In the genomic region with DNA sequence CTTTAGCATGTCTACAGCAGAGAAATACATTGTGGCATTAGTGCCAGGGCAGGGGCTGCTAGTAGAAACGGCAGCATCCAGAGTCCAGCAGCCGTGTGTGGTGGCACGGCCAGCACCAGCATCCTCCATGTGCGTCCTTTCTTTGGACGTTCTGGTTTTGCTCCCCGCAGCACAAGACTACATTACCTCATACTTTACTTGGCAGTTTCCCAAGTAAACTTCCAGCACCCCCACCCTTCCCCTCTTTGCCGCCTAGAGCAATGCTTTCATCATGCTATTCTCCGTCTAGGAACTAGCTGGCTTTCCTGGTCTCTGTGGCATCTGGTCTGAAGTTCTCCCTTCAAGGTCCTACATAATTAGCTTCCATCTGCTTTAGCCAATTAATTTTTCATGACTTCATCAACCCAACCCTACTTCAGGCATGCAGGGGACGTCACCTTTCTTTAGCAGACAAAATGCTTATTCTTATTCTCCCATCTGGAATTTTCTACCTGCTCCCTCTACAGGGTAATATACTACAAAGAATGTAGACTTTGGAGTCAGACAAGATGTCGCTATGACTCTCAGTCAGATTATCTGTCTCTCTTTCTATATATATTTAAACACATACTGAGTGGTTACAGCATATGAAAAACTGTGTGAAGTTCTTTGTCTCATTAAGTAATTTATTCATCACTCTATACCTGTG, we compare ENCODE assay signal across 13 cellular contexts.
A peak's percentile ranks its signal among the peaks of the same experiment; 100 is the strongest.
DNase-seq lines count a peak whose midpoint lies in the region; ATAC-seq, FAIRE-seq and TF ChIP-seq lines count a peak whose summit lies in the region.
"Had no signal": no experiment of that assay in that cellular context is flagged by ENCODE, and none has a peak within 500 bp of the region (broad histone marks: within the 10 kb centered on the region; RNA-seq: fewer than 3 reads in every experiment).

No MANE protein-coding gene starts in this region.

- H3K36me3 Mint-ChIP-seq in MCF 10A (ENCODE audit: insufficient read depth, unreplicated experiment): no peaks in the 10 kb centered on the region

- no peaks in the 10 kb centered on the region for H3K9me3 ChIP-seq in breast epithelium
- no peaks in the 10 kb centered on the region for H3K9me3 ChIP-seq in aorta (ENCODE audit: control insufficient read depth, low read length)
- H3K9me3 ChIP-seq: testis had no signal

- H3K9me3 Mint-ChIP-seq in MCF 10A (ENCODE audit: unreplicated experiment): no peaks in the 10 kb centered on the region
- H3K9me3 Mint-ChIP-seq: activated CD4-positive, alpha-beta T cell treated with anti-CD3 and anti-CD28 coated beads, Interleukin-2, amount 10 ng/mL, durations not matched to agents 7 days and 5 days had no signal

- H3K36me3 ChIP-seq in breast epithelium: no peaks in the 10 kb centered on the region
- H3K36me3 ChIP-seq in bronchial epithelial cell (ENCODE audit: control insufficient read depth, insufficient read depth, low read length): no peaks in the 10 kb centered on the region
- H3K36me3 ChIP-seq in aorta (ENCODE audit: control insufficient read depth in 1 of 2, insufficient read depth in 2 of 2, low read length in 1 of 2): no peaks in the 10 kb centered on the region

- CTCF ChIA-PET in MCF 10A (lab: Yijun Ruan, JAX): interaction anchor here (0.6 to 1.1 kb wide), 4 partner anchors 8 to 353 kb away, joined by 3 to 6 read pairs (median 3); no protein-coding TSS in a partner anchor

- no peak overlapping the region for H3K27ac Mint-ChIP-seq in MCF 10A (ENCODE audit: low read depth, unreplicated experiment)
- H3K27ac Mint-ChIP-seq: activated CD4-positive, alpha-beta T cell treated with anti-CD3 and anti-CD28 coated beads, Interleukin-2, amount 10 ng/mL, durations not matched to agents 7 days and 5 days had no signal

- no peak overlapping the region for H3K4me3 Mint-ChIP-seq in MCF 10A (ENCODE audit: unreplicated experiment)
- H3K4me3 Mint-ChIP-seq: activated CD4-positive, alpha-beta T cell treated with anti-CD3 and anti-CD28 coated beads, Interleukin-2, amount 10 ng/mL, durations not matched to agents 7 days and 5 days had no signal

- no peak for FAIRE-seq in bronchial epithelial cell (lab: Jason Lieb, UNC)
- FAIRE-seq: colon had no signal

- TF ChIP-seq CTCF in MCF 10A (IDR thresholded peaks at IDR 0.05; ENCODE audit: unreplicated experiment) (no peak), breast epithelium (IDR thresholded peaks at IDR 0.05) (no peak), bronchial epithelial cell (IDR thresholded peaks at IDR 0.05; ENCODE audit: insufficient read depth, low read length, severe bottlenecking) (no peak)

- peak; percentile 29 for ATAC-seq in aorta (ENCODE audit: low FRiP score)

- intact Hi-C loops in MCF 10A (cut with micrococcal nuclease): no loop called here
- intact Hi-C loops in breast epithelium (cut with DNase I; ENCODE audit: low total_unique reads): no loop called here
- intact Hi-C loops in aorta (cut with DNase I): no loop called here

- H3K4me3 ChIP-seq in breast epithelium: no peak overlapping the region
- no peak overlapping the region for H3K4me3 ChIP-seq in bronchial epithelial cell (ENCODE audit: low read depth, low read length)
- no peak overlapping the region for H3K4me3 ChIP-seq in aorta (ENCODE audit: low read length in 2 of 2)
- H3K4me3 ChIP-seq: testis had no signal

- POLR2A ChIA-PET in MCF 10A (lab: Yijun Ruan, JAX): interaction anchor here (0.6 to 0.7 kb wide), 2 partner anchors 63 to 88 kb away, joined by 3 read pairs; no protein-coding TSS in a partner anchor

- H3K27me3 ChIP-seq in breast epithelium: no peaks in the 10 kb centered on the region
- no peaks in the 10 kb centered on the region for H3K27me3 ChIP-seq in bronchial epithelial cell (ENCODE audit: control insufficient read depth, insufficient read depth, low read length)
- H3K27me3 ChIP-seq in aorta (ENCODE audit: control insufficient read depth in 1 of 2, insufficient read depth in 2 of 2, low read length in 1 of 2): no peaks in the 10 kb centered on the region
- H3K27me3 ChIP-seq: testis had no signal

- DNase-seq in MCF 10A (ENCODE audit: unreplicated experiment) (peak; percentile 75), breast epithelium (ENCODE audit: low spot score in 2 of 2) (no peak), bronchial epithelial cell (ENCODE audit: low read depth) (peak; percentile 59), iris pigment epithelial cell (ENCODE audit: low read depth) (peak; percentile 89), aorta (no peak), 8988T (no peak), NOMO-1 treated with DMSO at 0.1 percent for 48 hours (lab: John Stamatoyannopoulos, UW; ENCODE audit: unreplicated experiment) (no peak)
- no peak for DNase-seq in activated CD4-positive, alpha-beta T cell treated with anti-CD3 and anti-CD28 coated beads, Interleukin-2, amount 50 U/mL, for 4 hours
- DNase-seq: activated CD4-positive, alpha-beta T cell treated with anti-CD3 and anti-CD28 coated beads, Interleukin-2, amount 10 ng/mL, durations not matched to agents 7 days and 5 days; activated gamma-delta T cell treated with Interleukin-2 at 50 U/mL for 16 hours; NCI-H774; testis had no signal

- no peaks in the 10 kb centered on the region for H3K4me1 ChIP-seq in breast epithelium
- H3K4me1 ChIP-seq in aorta (ENCODE audit: control insufficient read depth in 1 of 2, insufficient read depth in 2 of 2, low read length in 2 of 2): peaks cover 0 to 2% of the 10 kb centered on the region in 2 donors
- H3K4me1 ChIP-seq: testis had no signal

- H3K4me1 Mint-ChIP-seq in MCF 10A (ENCODE audit: insufficient read depth, unreplicated experiment): peaks cover 21% of the 10 kb centered on the region
- H3K4me1 Mint-ChIP-seq: activated CD4-positive, alpha-beta T cell treated with anti-CD3 and anti-CD28 coated beads, Interleukin-2, amount 10 ng/mL, durations not matched to agents 7 days and 5 days had no signal

- no TSS peak for BruUV-seq in MCF 10A (replicated peaks; lab: Mats Ljungman, UMichigan)

- TF ChIP-seq POLR2A in breast epithelium (IDR thresholded peaks at IDR 0.05): no peak

- 18% methylated on average over 10 of the region's 10 CpGs for whole genome bisulfite sequencing in aorta, 2 donors

- H3K27ac ChIP-seq in breast epithelium (no peak overlapping the region), aorta (ENCODE audit: low read depth in 1 of 2, low read length in 2 of 2) (no peak overlapping the region)
- H3K27ac ChIP-seq: testis had no signal

- no peaks in the 10 kb centered on the region for H3K27me3 Mint-ChIP-seq in MCF 10A (ENCODE audit: insufficient read depth, unreplicated experiment)
- H3K27me3 Mint-ChIP-seq: activated CD4-positive, alpha-beta T cell treated with anti-CD3 and anti-CD28 coated beads, Interleukin-2, amount 10 ng/mL, durations not matched to agents 7 days and 5 days had no signal

Comparison
In these comparisons a context has a peak if more than half of its experiments do, and no peak if none do; other contexts are left out.
1. DNase-seq: peak in MCF 10A (single experiment), bronchial epithelial cell (single experiment) and iris pigment epithelial cell (single experiment); none in breast epithelium (0 of 2), aorta (0 of 2), activated CD4-positive, alpha-beta T cell treated with anti-CD3 and anti-CD28 coated beads, Interleukin-2, amount 50 U/mL, for 4 hours (0 of 2), 8988T (single experiment) and NOMO-1 treated with DMSO at 0.1 percent for 48 hours (single experiment).